ENCODE assay signal across 12 cellular contexts in the genomic region with DNA sequence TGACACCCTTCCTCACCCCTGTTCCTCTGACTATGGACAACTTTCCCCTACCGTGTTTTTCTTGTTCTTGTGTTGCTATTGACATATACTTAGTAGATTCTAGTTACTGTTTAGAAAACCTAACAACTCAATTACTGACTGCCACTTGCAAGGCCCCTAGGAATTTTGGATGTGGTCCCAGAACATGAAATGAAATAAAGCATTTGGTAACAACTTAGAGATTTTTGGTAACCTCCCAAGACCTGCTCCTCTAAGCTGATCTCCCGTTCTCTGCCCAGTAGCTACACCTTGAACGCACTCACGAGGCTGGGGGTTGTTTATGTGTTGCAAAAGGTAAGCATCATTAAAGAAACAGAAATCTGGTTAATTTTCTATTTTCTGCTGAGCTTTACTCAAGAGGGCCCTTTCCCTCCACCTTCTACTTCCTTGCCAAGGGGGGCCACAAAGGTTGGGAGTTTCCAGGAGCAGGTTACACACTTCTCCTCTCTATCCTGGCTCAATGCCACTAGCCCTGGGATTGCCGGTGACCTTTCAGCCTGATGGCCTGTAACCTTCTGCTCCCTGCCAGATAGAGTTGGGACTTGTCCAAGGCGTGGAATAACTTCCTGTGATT. TPM values are rescaled to one million over a fixed set of nuclear protein-coding genes. Genes with fewer than 3 reads are reported as not detected.
A peak's percentile ranks its signal among the peaks of the same experiment; 100 is the strongest.
DNase-seq lines count a peak whose midpoint lies in the region; ATAC-seq and TF ChIP-seq lines count a peak whose summit lies in the region.
"Had no signal": no experiment of that assay in that cellular context is flagged by ENCODE, and none has a peak within 500 bp of the region (broad histone marks: within the 10 kb centered on the region; RNA-seq: fewer than 3 reads in every experiment).

No MANE protein-coding gene starts in this region.

- no peak overlapping the region for H2AFZ ChIP-seq in ACC112 (ENCODE audit: low read length, unreplicated experiment)

- ATAC-seq in Panc1 (no peak), GM19467 (IDR thresholded peaks at IDR 0.05; ENCODE audit: unreplicated experiment) (no peak)

- TF ChIP-seq CTCF in Panc1 (IDR thresholded peaks at IDR 0.05): no peak

- H3K4me3 Mint-ChIP-seq in T-helper 2 cell treated with Interferon-gamma antibody and Interleukin-4, amounts not matched to agents 5 μg/mL and 100 μg/mL, for 36 hours: no peak overlapping the region
- H3K4me3 Mint-ChIP-seq: memory B cell had no signal

- in situ Hi-C loops in Panc1 (cut with HindIII; ENCODE audit: low pct_unique_long_range_greater_than_20kb, low sequenced_read_pairs): no loop called here

- peaks cover 22% of the 10 kb centered on the region for H3K36me3 Mint-ChIP-seq in T-helper 2 cell treated with Interferon-gamma antibody and Interleukin-4, amounts not matched to agents 5 μg/mL and 100 μg/mL, for 36 hours (ENCODE audit: low read depth)

- H3K36me3 ChIP-seq in ACC112 (ENCODE audit: insufficient read depth, low read length): no peaks in the 10 kb centered on the region
- H3K36me3 ChIP-seq in Panc1 (ENCODE audit: control insufficient read depth, insufficient read depth, low read length): no peaks in the 10 kb centered on the region

- no peaks in the 10 kb centered on the region for H3K27me3 Mint-ChIP-seq in T-helper 2 cell treated with Interferon-gamma antibody and Interleukin-4, amounts not matched to agents 5 μg/mL and 100 μg/mL, for 36 hours (ENCODE audit: low read depth)
- H3K27me3 Mint-ChIP-seq: memory B cell had no signal

- peak overlapping the region; percentile 34; the same call in 1 of the 2 replicates for H3K4me3 ChIP-seq in ACC112 (ENCODE audit: low read depth, low read length)
- H3K4me3 ChIP-seq in Panc1 (ENCODE audit: low read depth in 2 of 2, low read length in 2 of 2): no peak overlapping the region

- POLR2A ChIA-PET in Panc1 (lab: Charles Lee): no interaction called here

- H3K27me3 ChIP-seq in ACC112 (ENCODE audit: insufficient read depth, low read length) (no peaks in the 10 kb centered on the region), Panc1 (ENCODE audit: control insufficient read depth, insufficient read depth, low read length) (no peaks in the 10 kb centered on the region)

- H3K4me1 ChIP-seq in ACC112 (ENCODE audit: control insufficient read depth, insufficient read depth, low read length, unreplicated experiment) (peaks cover 96% of the 10 kb centered on the region), Panc1 (ENCODE audit: control insufficient read depth, insufficient read depth, low read length) (peaks cover 80% of the 10 kb centered on the region)
- H3K4me1 ChIP-seq: Caco-2 had no signal

- no peak overlapping the region for H3K27ac Mint-ChIP-seq in T-helper 2 cell treated with Interferon-gamma antibody and Interleukin-4, amounts not matched to agents 5 μg/mL and 100 μg/mL, for 36 hours
- H3K27ac Mint-ChIP-seq: memory B cell had no signal

- DNase-seq in Panc1 (ENCODE audit: low read depth, low spot score) (no peak), epidermal melanocyte (ENCODE audit: insufficient read length, low spot score) (peak; percentile 17), myocyte (ENCODE audit: low read depth) (peak; percentile 53), NCI-H82 (lab: John Stamatoyannopoulos, UW) (no peak)
- no peak for DNase-seq in T-helper 2 cell treated with Interferon-gamma antibody and Interleukin-4, amounts not matched to agents 5 μg/mL and 100 μg/mL, for 36 hours (ENCODE audit: low spot score)
- DNase-seq in effector CD4-positive, alpha-beta T cell: no peak
- DNase-seq: Caco-2, NCI-H1417 treated with DMSO at 0.1 percent for 48 hours, SW 1271 had no signal

- H3K9me3 Mint-ChIP-seq in T-helper 2 cell treated with Interferon-gamma antibody and Interleukin-4, amounts not matched to agents 5 μg/mL and 100 μg/mL, for 36 hours: no peaks in the 10 kb centered on the region
- H3K9me3 Mint-ChIP-seq: memory B cell had no signal

- intact Hi-C loops in Panc1 (cut with micrococcal nuclease; ENCODE audit: unreplicated experiment): no loop called here

- H3K27ac ChIP-seq in ACC112 (ENCODE audit: low read depth, low read length) (peak overlapping the region; percentile 99), Panc1 (ENCODE audit: low read length) (peak overlapping the region; percentile 89)

- no TSS peak for BruUV-seq in Panc1 (replicated peaks; lab: Mats Ljungman, UMichigan)

- peaks cover 8% of the 10 kb centered on the region for H3K79me2 ChIP-seq in ACC112 (ENCODE audit: control insufficient read depth, insufficient read depth, low read length, unreplicated experiment)

- H3K4me1 Mint-ChIP-seq in T-helper 2 cell treated with Interferon-gamma antibody and Interleukin-4, amounts not matched to agents 5 μg/mL and 100 μg/mL, for 36 hours (ENCODE audit: low read depth): peaks cover 83% of the 10 kb centered on the region

- no peaks in the 10 kb centered on the region for H3K9me3 ChIP-seq in Panc1 (ENCODE audit: control insufficient read depth, insufficient read depth, low read depth, low read length)
- H3K9me3 ChIP-seq: Caco-2 had no signal

- CTCF ChIA-PET in Panc1 (lab: Charles Lee): no interaction called here

RNA-seq across cellular contexts. Expression of gene GAB3, which starts 20.5 kb away (rescaled TPM):
- total RNA-seq in Panc1 (2021; ENCODE audit: unreplicated experiment) (8.2 TPM), myocyte (7.3 TPM in 2 replicates)
- polyA plus RNA-seq in Panc1 (2012; ENCODE audit: insufficient read length): 2.9 TPM
- polyA plus RNA-seq in myocyte (2012): 0.73 TPM
- total RNA-seq: Caco-2 had no signal

RNA-seq across cellular contexts. Expression of gene DKC1, which starts 32.3 kb away (rescaled TPM):
- total RNA-seq in Panc1 (2021; ENCODE audit: unreplicated experiment): 179 TPM
- 131 TPM for polyA plus RNA-seq in Panc1 (2012; ENCODE audit: insufficient read length)
- total RNA-seq in myocyte: 33.6 and 40.7 TPM in 2 replicates
- 29.5 TPM for polyA plus RNA-seq in myocyte (2012)

Comparison
In these comparisons a context has a peak if more than half of its experiments do, and no peak if none do; other contexts are left out.
1. DNase-seq: peak in epidermal melanocyte (single experiment) and myocyte (single experiment); none in Panc1 (single experiment), NCI-H82 (single experiment), T-helper 2 cell treated with Interferon-gamma antibody and Interleukin-4, amounts not matched to agents 5 μg/mL and 100 μg/mL, for 36 hours (single experiment) and effector CD4-positive, alpha-beta T cell (single experiment).